39 cellular contexts compared by ENCODE assay signal in genomic region chr14:52333108-52333507, GRCh38. TPM values are rescaled to one million over a fixed set of nuclear protein-coding genes. Genes with fewer than 3 reads are reported as not detected.
A peak's percentile ranks its signal among the peaks of the same experiment; 100 is the strongest.
DNase-seq lines count a peak whose midpoint lies in the region; ATAC-seq, FAIRE-seq and TF ChIP-seq lines count a peak whose summit lies in the region.
"Had no signal": no experiment of that assay in that cellular context is flagged by ENCODE, and none has a peak within 500 bp of the region (broad histone marks: within the 10 kb centered on the region; RNA-seq: fewer than 3 reads in every experiment).

No MANE protein-coding gene starts in this region.

- H3K27ac ChIP-seq in SK-N-SH (ENCODE audit: low read depth in 2 of 2, low read length in 1 of 2) = no peak overlapping the region; a peak in 1 of 4 replicates
- H3K27ac ChIP-seq: coronary artery, foreskin keratinocyte, heart right ventricle, lower lobe of right lung, parathyroid adenoma, right atrium auricular region, upper lobe of right lung had no signal

- H3K4me2 ChIP-seq in SK-N-SH = no peak overlapping the region

- H3K9me2 ChIP-seq in SK-N-SH = no peaks in the 10 kb centered on the region

- POLR2A ChIA-PET in SK-N-SH (lab: Yijun Ruan, JAX) = no interaction called here

- H3F3A ChIP-seq in SK-N-SH (replicated peaks; ENCODE audit: insufficient read depth) = peaks cover 5% of the 10 kb centered on the region

- H3K9me3 Mint-ChIP-seq in T-helper 2 cell treated with Interferon-gamma antibody and Interleukin-4, amounts not matched to agents 5 μg/mL and 100 μg/mL, for 36 hours = no peaks in the 10 kb centered on the region
- H3K9me3 Mint-ChIP-seq in central memory CD8-positive, alpha-beta T cell = no peaks in the 10 kb centered on the region
- H3K9me3 Mint-ChIP-seq in chondrocyte (ENCODE audit: low read depth) = no peaks in the 10 kb centered on the region

- H3K4me1 ChIP-seq in SK-N-SH (ENCODE audit: control insufficient read depth in 1 of 2, insufficient read depth in 2 of 2, low read depth in 1 of 2, low read length in 1 of 2) = peaks cover 4 to 12% of the 10 kb centered on the region in 2 experiments; a peak in 2 of 4 replicates
- H3K4me1 ChIP-seq: Caco-2, right atrium auricular region had no signal

- no peaks in the 10 kb centered on the region for H4K20me1 ChIP-seq in SK-N-SH (ENCODE audit: insufficient read depth)

- H3K9me3 ChIP-seq in SK-N-SH = no peaks in the 10 kb centered on the region
- H3K9me3 ChIP-seq: Caco-2, esophagus muscularis mucosa, heart right ventricle, lower lobe of right lung, mucosa of descending colon, right atrium auricular region, spleen, upper lobe of right lung had no signal

- FAIRE-seq in HTR-8/SVneo (lab: Jason Lieb, UNC) = peak; percentile 44
- FAIRE-seq: TTC549 had no signal

- H3K79me2 ChIP-seq in SK-N-SH (ENCODE audit: insufficient read depth) = no peaks in the 10 kb centered on the region
- H3K79me2 ChIP-seq: parathyroid adenoma had no signal

- no peaks in the 10 kb centered on the region for H3K27me3 Mint-ChIP-seq in T-helper 2 cell treated with Interferon-gamma antibody and Interleukin-4, amounts not matched to agents 5 μg/mL and 100 μg/mL, for 36 hours (ENCODE audit: low read depth)
- H3K27me3 Mint-ChIP-seq in central memory CD8-positive, alpha-beta T cell = no peaks in the 10 kb centered on the region
- no peaks in the 10 kb centered on the region for H3K27me3 Mint-ChIP-seq in chondrocyte (ENCODE audit: low read depth)

- H3K4me1 Mint-ChIP-seq in T-helper 2 cell treated with Interferon-gamma antibody and Interleukin-4, amounts not matched to agents 5 μg/mL and 100 μg/mL, for 36 hours (ENCODE audit: low read depth) = peaks cover 59% of the 10 kb centered on the region
- peaks cover 48% of the 10 kb centered on the region for H3K4me1 Mint-ChIP-seq in central memory CD8-positive, alpha-beta T cell
- peaks cover 38% of the 10 kb centered on the region for H3K4me1 Mint-ChIP-seq in chondrocyte (ENCODE audit: low read depth)

- CTCF ChIA-PET in SK-N-SH (lab: Yijun Ruan, JAX) = no interaction called here

- H3K36me3 Mint-ChIP-seq in T-helper 2 cell treated with Interferon-gamma antibody and Interleukin-4, amounts not matched to agents 5 μg/mL and 100 μg/mL, for 36 hours (ENCODE audit: low read depth) = peaks cover 65% of the 10 kb centered on the region
- no peaks in the 10 kb centered on the region for H3K36me3 Mint-ChIP-seq in central memory CD8-positive, alpha-beta T cell (ENCODE audit: insufficient read depth)
- no peaks in the 10 kb centered on the region for H3K36me3 Mint-ChIP-seq in chondrocyte (ENCODE audit: low read depth)

- H3K36me3 ChIP-seq in SK-N-SH (replicated peaks in 1 of 2; ENCODE audit: control insufficient read depth in 1 of 2, insufficient read depth in 2 of 2, low read length in 1 of 2) = no peaks in the 10 kb centered on the region
- H3K36me3 ChIP-seq: esophagus muscularis mucosa, heart right ventricle, lower lobe of right lung, right atrium auricular region, spleen, upper lobe of right lung had no signal

- no peak for TF ChIP-seq EP300 in SK-N-SH (IDR thresholded peaks at IDR 0.05; ENCODE audit: borderline replicate concordance in 1 of 2, low read depth in 1 of 2, low read length in 1 of 2)

- no peak overlapping the region for H3K4me3 ChIP-seq in SK-N-SH (ENCODE audit: low read depth in 2 of 2, low read length in 1 of 2)
- H3K4me3 ChIP-seq: coronary artery, esophagus muscularis mucosa, heart right ventricle, lower lobe of right lung, mucosa of descending colon, right atrium auricular region, spleen, upper lobe of right lung had no signal

- no peak for ATAC-seq in central memory CD8-positive, alpha-beta T cell (replicated peaks; ENCODE audit: extremely low read depth, poor library complexity, severe bottlenecking)
- ATAC-seq in sciatic nerve = peak; percentile 48
- ATAC-seq: activated CD8-positive, alpha-beta T cell treated with anti-CD3 and anti-CD28 coated beads, Interleukin-2, amount 10 ng/mL, durations not matched to agents 7 days and 5 days; foreskin keratinocyte; HCT116; heart right ventricle; lower lobe of right lung; mucosa of descending colon; Panc1; upper lobe of right lung had no signal

- intact Hi-C loops in sciatic nerve (cut with DNase I) = no loop called here

- no peak overlapping the region for H3K9ac ChIP-seq in SK-N-SH
- H3K9ac ChIP-seq: parathyroid adenoma had no signal

- H2AFZ ChIP-seq in SK-N-SH (ENCODE audit: low read depth) = no peak overlapping the region
- H2AFZ ChIP-seq: parathyroid adenoma had no signal

- no peak for TF ChIP-seq CTCF in SK-N-SH (IDR thresholded peaks at IDR 0.05)
- TF ChIP-seq CTCF in chondrocyte (IDR thresholded peaks at IDR 0.05) = no peak

- DNase-seq in T-helper 2 cell treated with Interferon-gamma antibody and Interleukin-4, amounts not matched to agents 5 μg/mL and 100 μg/mL, for 36 hours (ENCODE audit: low spot score) = no peak
- DNase-seq in T-helper 2 cell = no peak
- no peak for DNase-seq in HTR-8/SVneo (ENCODE audit: insufficient read length, low spot score)
- no peak for DNase-seq in central memory CD8-positive, alpha-beta T cell (ENCODE audit: low spot score in 2 of 2)
- no peak for DNase-seq in sciatic nerve (ENCODE audit: low spot score)
- DNase-seq in NCI-H2196 (lab: John Stamatoyannopoulos, UW; ENCODE audit: unreplicated experiment) = no peak
- DNase-seq in SK-N-SH = no peak
- DNase-seq in chondrocyte (ENCODE audit: low spot score) = no peak
- DNase-seq: 8988T; activated CD4-positive, alpha-beta T cell treated with anti-CD3 and anti-CD28 coated beads for 1 hour; activated CD8-positive, alpha-beta T cell treated with anti-CD3 and anti-CD28 coated beads, Interleukin-2, amount 10 ng/mL, durations not matched to agents 7 days and 5 days; activated gamma-delta T cell; activated T-cell treated with anti-CD3 and anti-CD28 coated beads for 4 hours; anterior cingulate cortex; Caco-2; foreskin keratinocyte; GF-D8; heart right ventricle; KG1; lower lobe of right lung; MM.1S; mucosa of descending colon; NCI-H1417; NCI-H2081; NCI-H226; SHP77 treated with DMSO at 0.1 percent for 48 hours; spleen; stimulated activated CD4-positive, alpha-beta T cell treated with anti-CD3 and anti-CD28 coated beads, Interleukin-2, amount 100 ng/mL, for 48 hours; substantia nigra; upper lobe of right lung had no signal

- no peak for TF ChIP-seq RAD21 in SK-N-SH (IDR thresholded peaks at IDR 0.05; ENCODE audit: low read length)

- H3K4me3 Mint-ChIP-seq in T-helper 2 cell treated with Interferon-gamma antibody and Interleukin-4, amounts not matched to agents 5 μg/mL and 100 μg/mL, for 36 hours = no peak overlapping the region
- H3K4me3 Mint-ChIP-seq in central memory CD8-positive, alpha-beta T cell = no peak overlapping the region
- no peak overlapping the region for H3K4me3 Mint-ChIP-seq in chondrocyte (ENCODE audit: unreplicated experiment)
- H3K4me3 Mint-ChIP-seq: activated CD8-positive, alpha-beta T cell treated with anti-CD3 and anti-CD28 coated beads, Interleukin-2, amount 10 ng/mL, durations not matched to agents 7 days and 5 days had no signal

- peak overlapping the region; percentile 16 for H3K27ac Mint-ChIP-seq in T-helper 2 cell treated with Interferon-gamma antibody and Interleukin-4, amounts not matched to agents 5 μg/mL and 100 μg/mL, for 36 hours
- peak overlapping the region; percentile 11 for H3K27ac Mint-ChIP-seq in central memory CD8-positive, alpha-beta T cell (ENCODE audit: low read depth)
- H3K27ac Mint-ChIP-seq in chondrocyte (ENCODE audit: unreplicated experiment) = no peak overlapping the region
- H3K27ac Mint-ChIP-seq: activated CD8-positive, alpha-beta T cell treated with anti-CD3 and anti-CD28 coated beads, Interleukin-2, amount 10 ng/mL, durations not matched to agents 7 days and 5 days had no signal

- H3K27me3 ChIP-seq in SK-N-SH (ENCODE audit: insufficient read depth) = no peaks in the 10 kb centered on the region
- H3K27me3 ChIP-seq: esophagus muscularis mucosa, foreskin keratinocyte, right atrium auricular region, spleen, upper lobe of right lung had no signal

- 66% methylated on average over 5 of the region's 5 CpGs for WGBS in SK-N-SH (ENCODE audit: low lambda C conversion rate)

TF ChIP-seq in SK-N-SH, 30 proteins besides CTCF, POLR2A, EP300 and RAD21:
- TF ChIP-seq MAX (IDR thresholded peaks at IDR 0.05; ENCODE audit: low read depth) (no peak), SIN3A (IDR thresholded peaks at IDR 0.05; ENCODE audit: borderline replicate concordance, low read depth, low read length) (no peak), FOSL2 (IDR thresholded peaks at IDR 0.05; ENCODE audit: borderline replicate concordance, low read depth) (no peak), JUND (IDR thresholded peaks at IDR 0.05) (no peak)

RNA-seq across cellular contexts. Expression of gene PTGER2, which starts 19.0 kb away (rescaled TPM):
- 8.5 TPM for total RNA-seq in sciatic nerve
- polyA plus RNA-seq in SK-N-SH (2012; rRNA removed) = 0.67 and 1.0 TPM in 2 replicates
- 1.1 and 1.2 TPM in 2 replicates for polyA plus RNA-seq in SK-N-SH (2012; cell fraction: cytosol; rRNA removed)
- polyA plus RNA-seq in SK-N-SH (2012; cell fraction: nucleus; rRNA removed) = 0.36 and 0.40 TPM in 2 replicates
- total RNA-seq in chondrocyte = 1.7 to 3.8 TPM (median 2.5 TPM) in 3 replicates
- total RNA-seq: HT1080 had no signal
- polyA plus RNA-seq: neural cell had no signal
